Comparison of ENCODE assay signal across 8 cellular contexts in genomic region chr17:63476857-63477470, GRCh38. TPM values are rescaled to one million over a fixed set of nuclear protein-coding genes. Genes with fewer than 3 reads are reported as not detected.
DNase-seq lines count a peak whose midpoint lies in the region; ATAC-seq and TF ChIP-seq lines count a peak whose summit lies in the region.

Gene ACE, plus strand, starts transcription at chr17:63477061. Its CDS starts 34 bp downstream, at chr17:63477095.

- TF ChIP-seq EP300 in esophagus muscularis mucosa (IDR thresholded peaks at IDR 0.05) = no peak

- H3K4me1 Mint-ChIP-seq in activated CD4-positive, alpha-beta T cell treated with anti-CD3 and anti-CD28 coated beads for 36 hours = peaks cover 12% of the 10 kb centered on the region
- peaks cover 16% of the 10 kb centered on the region for H3K4me1 Mint-ChIP-seq in activated CD8-positive, alpha-beta T cell treated with anti-CD3 and anti-CD28 coated beads, Interleukin-2, amount 10 ng/mL, durations not matched to agents 7 days and 5 days (ENCODE audit: low read depth)
- H3K4me1 Mint-ChIP-seq in naive B cell = peaks cover 13 to 22% (median 20%) of the 10 kb centered on the region in 3 donors

- H3K9me3 ChIP-seq in esophagus muscularis mucosa = no peaks in the 10 kb centered on the region

- H3K36me3 Mint-ChIP-seq in activated CD4-positive, alpha-beta T cell treated with anti-CD3 and anti-CD28 coated beads for 36 hours (ENCODE audit: low read depth) = no peaks in the 10 kb centered on the region
- H3K36me3 Mint-ChIP-seq in activated CD8-positive, alpha-beta T cell treated with anti-CD3 and anti-CD28 coated beads, Interleukin-2, amount 10 ng/mL, durations not matched to agents 7 days and 5 days (ENCODE audit: low read depth) = no peaks in the 10 kb centered on the region
- H3K36me3 Mint-ChIP-seq in naive B cell = no peaks in the 10 kb centered on the region

- peaks cover 33 to 49% (median 43%) of the 10 kb centered on the region in 4 donors for H3K4me1 ChIP-seq in esophagus muscularis mucosa
- peaks cover 3% of the 10 kb centered on the region for H3K4me1 ChIP-seq in urinary bladder (ENCODE audit: insufficient read depth)

- no peak for TF ChIP-seq CTCF in esophagus muscularis mucosa (IDR thresholded peaks at IDR 0.05)

- WGBS in esophagus muscularis mucosa = under 1% methylated on average over 23 of the region's 77 CpGs
- 1% methylated on average over 77 of the region's 77 CpGs for WGBS in urinary bladder

- DNase-seq in activated CD4-positive, alpha-beta T cell treated with anti-CD3 and anti-CD28 coated beads for 36 hours = peak; percentile 66
- DNase-seq in activated CD4-positive, alpha-beta T cell treated with anti-CD3 and anti-CD28 coated beads for 1 hour = no peak
- DNase-seq in NCI-H2107 treated with DMSO at 0.1 percent for 48 hours (lab: John Stamatoyannopoulos, UW; ENCODE audit: unreplicated experiment) (peak; percentile 38), esophagus muscularis mucosa (ENCODE audit: extremely low spot score) (no peak), naive B cell (peak; percentile 30), NK-92 (lab: John Stamatoyannopoulos, UW; ENCODE audit: unreplicated experiment) (no peak)
- DNase-seq in activated CD8-positive, alpha-beta T cell treated with anti-CD3 and anti-CD28 coated beads, Interleukin-2, amount 10 ng/mL, durations not matched to agents 7 days and 5 days = peak; percentile 47

- peaks cover 0 to 65% (median 22%) of the 10 kb centered on the region in 4 donors for H3K27me3 ChIP-seq in esophagus muscularis mucosa

- peak within 1 kb of the TSS; percentile 13 to 41 (median 24) for H3K27ac ChIP-seq in esophagus muscularis mucosa (replicated peaks in 1 of 4)
- no peak within 1 kb of the TSS for H3K27ac ChIP-seq in urinary bladder (ENCODE audit: low read depth)

- H3K4me3 Mint-ChIP-seq in activated CD4-positive, alpha-beta T cell treated with anti-CD3 and anti-CD28 coated beads for 36 hours = peak within 1 kb of the TSS; percentile 68
- peak within 1 kb of the TSS; percentile 71 for H3K4me3 Mint-ChIP-seq in activated CD8-positive, alpha-beta T cell treated with anti-CD3 and anti-CD28 coated beads, Interleukin-2, amount 10 ng/mL, durations not matched to agents 7 days and 5 days
- H3K4me3 Mint-ChIP-seq in naive B cell = peak within 1 kb of the TSS; percentile 76 to 90 (median 86)

- CTCF ChIA-PET in activated CD4-positive, alpha-beta T cell treated with anti-CD3 and anti-CD28 coated beads for 36 hours (lab: Charles Lee) = interaction anchor here (0.6 to 8.3 kb wide), 4 partner anchors 15 to 135 kb away, joined by 3 to 102 read pairs (median 4); no protein-coding TSS in a partner anchor
- CTCF ChIA-PET in activated CD8-positive, alpha-beta T cell treated with anti-CD3 and anti-CD28 coated beads, Interleukin-2, amount 10 ng/mL, durations not matched to agents 7 days and 5 days (lab: Charles Lee) = interaction anchor here (1.0 to 7.3 kb wide), 5 partner anchors 29 to 140 kb away, joined by 4 to 270 read pairs (median 9); partner anchors contain the start of gene DCAF7

- H3K36me3 ChIP-seq in esophagus muscularis mucosa = no peaks in the 10 kb centered on the region
- H3K36me3 ChIP-seq in urinary bladder (ENCODE audit: insufficient read depth) = no peaks in the 10 kb centered on the region

- peak; percentile 57 for ATAC-seq in activated CD4-positive, alpha-beta T cell treated with anti-CD3 and anti-CD28 coated beads for 36 hours
- ATAC-seq in activated CD8-positive, alpha-beta T cell treated with anti-CD3 and anti-CD28 coated beads, Interleukin-2, amount 10 ng/mL, durations not matched to agents 7 days and 5 days = peak; percentile 60
- ATAC-seq in naive B cell (ENCODE audit: low read depth in 2 of 2) = peak; percentile 70 to 73

- H3K4me3 ChIP-seq in esophagus muscularis mucosa (peak within 1 kb of the TSS; percentile 60 to 72 (median 65)), urinary bladder (ENCODE audit: low read depth, low read length) (peak within 1 kb of the TSS; percentile 49)

- no peaks in the 10 kb centered on the region for H3K9me3 Mint-ChIP-seq in activated CD4-positive, alpha-beta T cell treated with anti-CD3 and anti-CD28 coated beads for 36 hours (ENCODE audit: low read depth)
- no peaks in the 10 kb centered on the region for H3K9me3 Mint-ChIP-seq in activated CD8-positive, alpha-beta T cell treated with anti-CD3 and anti-CD28 coated beads, Interleukin-2, amount 10 ng/mL, durations not matched to agents 7 days and 5 days (ENCODE audit: insufficient read depth)
- H3K9me3 Mint-ChIP-seq in naive B cell = no peaks in the 10 kb centered on the region

- H3K27me3 Mint-ChIP-seq in activated CD4-positive, alpha-beta T cell treated with anti-CD3 and anti-CD28 coated beads for 36 hours = peaks cover 27% of the 10 kb centered on the region
- peaks cover 45% of the 10 kb centered on the region for H3K27me3 Mint-ChIP-seq in activated CD8-positive, alpha-beta T cell treated with anti-CD3 and anti-CD28 coated beads, Interleukin-2, amount 10 ng/mL, durations not matched to agents 7 days and 5 days (ENCODE audit: low read depth)
- H3K27me3 Mint-ChIP-seq in naive B cell = peaks cover 23 to 61% (median 43%) of the 10 kb centered on the region in 3 donors

- intact Hi-C loops in activated CD4-positive, alpha-beta T cell treated with anti-CD3 and anti-CD28 coated beads for 36 hours (cut with DNase I, micrococcal nuclease) = loop anchor here (2.0 to 5.0 kb wide), 3 partner anchors 35 to 135 kb away; partner anchors contain the start of gene DCAF7 (in 1 of the 2)
- intact Hi-C loops in esophagus muscularis mucosa (cut with DNase I) = loop anchor here (5.0 kb wide), 1 partner anchor 40 kb away; no protein-coding TSS in a partner anchor

- POLR2A ChIA-PET in activated CD4-positive, alpha-beta T cell treated with anti-CD3 and anti-CD28 coated beads for 36 hours (lab: Charles Lee) = interaction anchor here (0.5 kb wide), 1 partner anchor 73 kb away, joined by 4 read pairs; the partner anchor contains the start of gene DCAF7
- POLR2A ChIA-PET in activated CD8-positive, alpha-beta T cell treated with anti-CD3 and anti-CD28 coated beads, Interleukin-2, amount 10 ng/mL, durations not matched to agents 7 days and 5 days (lab: Charles Lee) = interaction anchor here (1.2 kb wide), 1 partner anchor 220 kb away, joined by 3 read pairs; no protein-coding TSS in a partner anchor

- TF ChIP-seq POLR2A in esophagus muscularis mucosa (IDR thresholded peaks at IDR 0.05; ENCODE audit: low read depth) = no peak

- H3K27ac Mint-ChIP-seq in activated CD4-positive, alpha-beta T cell treated with anti-CD3 and anti-CD28 coated beads for 36 hours = no peak within 1 kb of the TSS
- H3K27ac Mint-ChIP-seq in activated CD8-positive, alpha-beta T cell treated with anti-CD3 and anti-CD28 coated beads, Interleukin-2, amount 10 ng/mL, durations not matched to agents 7 days and 5 days = no peak within 1 kb of the TSS
- peak within 1 kb of the TSS in 3 of 6 donors; percentile 27 to 92 (median 56) for H3K27ac Mint-ChIP-seq in naive B cell

RNA-seq across cellular contexts. Expression of gene ACE, which starts in this region (rescaled TPM):
- under 1 TPM; 0.26 to 0.46 TPM for total RNA-seq in activated CD4-positive, alpha-beta T cell treated with anti-CD3 and anti-CD28 coated beads for 36 hours
- total RNA-seq in activated CD8-positive, alpha-beta T cell treated with anti-CD3 and anti-CD28 coated beads, Interleukin-2, amount 10 ng/mL, durations not matched to agents 7 days and 5 days = under 1 TPM in 1 of 2 experiments, not detected in 1; 0.18 TPM
- total RNA-seq in esophagus muscularis mucosa (1 to 10 TPM; 2.5 to 9.6 (median 4.9) TPM), urinary bladder (8.0 TPM)
- polyA plus RNA-seq in naive B cell (ENCODE audit: low read depth in 6 of 6) (not detected), urinary bladder (6.2 TPM)

Comparison
In these comparisons a context has a peak if more than half of its experiments do, and no peak if none do; other contexts are left out.
1. Peak in DNase-seq and ATAC-seq in activated CD4-positive, alpha-beta T cell treated with anti-CD3 and anti-CD28 coated beads for 36 hours; RNA of the gene not detected or under 1 TPM.
2. Peak in DNase-seq and ATAC-seq in activated CD8-positive, alpha-beta T cell treated with anti-CD3 and anti-CD28 coated beads, Interleukin-2, amount 10 ng/mL, durations not matched to agents 7 days and 5 days; RNA of the gene not detected or under 1 TPM.
3. Peak in DNase-seq and ATAC-seq in naive B cell; RNA of the gene not detected or under 1 TPM.